1 cellular context compared by ENCODE assay signal in the genomic region with DNA sequence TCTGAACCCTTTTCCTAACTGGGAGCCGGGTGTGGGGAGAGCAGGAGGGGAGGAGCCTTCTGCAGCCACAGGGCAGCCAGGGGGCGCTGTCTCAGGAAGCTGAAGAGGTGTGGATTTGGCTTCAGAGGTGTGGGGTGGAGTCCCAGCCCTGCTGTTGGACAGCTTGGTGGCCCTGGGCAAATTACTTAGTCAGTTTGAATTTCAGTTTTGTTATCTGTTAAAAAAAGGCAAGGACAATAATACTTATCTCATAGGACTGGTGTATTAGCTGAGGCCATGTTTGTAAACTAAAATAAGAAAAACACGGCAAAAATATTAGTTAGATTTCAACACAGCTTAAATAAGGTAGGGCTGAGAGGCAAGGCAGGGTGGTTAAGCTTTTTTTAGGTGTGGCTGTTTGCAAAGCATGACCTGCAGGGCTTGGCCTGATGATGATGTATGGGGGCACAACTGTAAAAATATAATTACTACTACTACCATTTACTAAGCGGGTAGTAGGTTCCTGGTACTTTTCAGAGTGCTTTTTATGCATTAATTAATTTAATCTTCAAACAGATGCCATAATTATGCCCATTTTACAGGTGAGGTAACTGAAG.
TF ChIP-seq lines count a peak whose summit lies in the region.

No MANE protein-coding gene starts in this region.

TF ChIP-seq in K562, 482 proteins besides CTCF, POLR2A, EP300 and RAD21 (continued from another document and continues in another):
- TF ChIP-seq, protein P1, sequence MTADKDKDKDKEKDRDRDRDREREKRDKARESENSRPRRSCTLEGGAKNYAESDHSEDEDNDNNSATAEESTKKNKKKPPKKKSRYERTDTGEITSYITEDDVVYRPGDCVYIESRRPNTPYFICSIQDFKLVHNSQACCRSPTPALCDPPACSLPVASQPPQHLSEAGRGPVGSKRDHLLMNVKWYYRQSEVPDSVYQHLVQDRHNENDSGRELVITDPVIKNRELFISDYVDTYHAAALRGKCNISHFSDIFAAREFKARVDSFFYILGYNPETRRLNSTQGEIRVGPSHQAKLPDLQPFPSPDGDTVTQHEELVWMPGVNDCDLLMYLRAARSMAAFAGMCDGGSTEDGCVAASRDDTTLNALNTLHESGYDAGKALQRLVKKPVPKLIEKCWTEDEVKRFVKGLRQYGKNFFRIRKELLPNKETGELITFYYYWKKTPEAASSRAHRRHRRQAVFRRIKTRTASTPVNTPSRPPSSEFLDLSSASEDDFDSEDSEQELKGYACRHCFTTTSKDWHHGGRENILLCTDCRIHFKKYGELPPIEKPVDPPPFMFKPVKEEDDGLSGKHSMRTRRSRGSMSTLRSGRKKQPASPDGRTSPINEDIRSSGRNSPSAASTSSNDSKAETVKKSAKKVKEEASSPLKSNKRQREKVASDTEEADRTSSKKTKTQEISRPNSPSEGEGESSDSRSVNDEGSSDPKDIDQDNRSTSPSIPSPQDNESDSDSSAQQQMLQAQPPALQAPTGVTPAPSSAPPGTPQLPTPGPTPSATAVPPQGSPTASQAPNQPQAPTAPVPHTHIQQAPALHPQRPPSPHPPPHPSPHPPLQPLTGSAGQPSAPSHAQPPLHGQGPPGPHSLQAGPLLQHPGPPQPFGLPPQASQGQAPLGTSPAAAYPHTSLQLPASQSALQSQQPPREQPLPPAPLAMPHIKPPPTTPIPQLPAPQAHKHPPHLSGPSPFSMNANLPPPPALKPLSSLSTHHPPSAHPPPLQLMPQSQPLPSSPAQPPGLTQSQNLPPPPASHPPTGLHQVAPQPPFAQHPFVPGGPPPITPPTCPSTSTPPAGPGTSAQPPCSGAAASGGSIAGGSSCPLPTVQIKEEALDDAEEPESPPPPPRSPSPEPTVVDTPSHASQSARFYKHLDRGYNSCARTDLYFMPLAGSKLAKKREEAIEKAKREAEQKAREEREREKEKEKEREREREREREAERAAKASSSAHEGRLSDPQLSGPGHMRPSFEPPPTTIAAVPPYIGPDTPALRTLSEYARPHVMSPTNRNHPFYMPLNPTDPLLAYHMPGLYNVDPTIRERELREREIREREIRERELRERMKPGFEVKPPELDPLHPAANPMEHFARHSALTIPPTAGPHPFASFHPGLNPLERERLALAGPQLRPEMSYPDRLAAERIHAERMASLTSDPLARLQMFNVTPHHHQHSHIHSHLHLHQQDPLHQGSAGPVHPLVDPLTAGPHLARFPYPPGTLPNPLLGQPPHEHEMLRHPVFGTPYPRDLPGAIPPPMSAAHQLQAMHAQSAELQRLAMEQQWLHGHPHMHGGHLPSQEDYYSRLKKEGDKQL (CRISPR knock-in tag; IDR thresholded peaks at IDR 0.05; ENCODE audit: borderline replicate concordance), result no peak
- no peak for TF ChIP-seq ZNF561 (CRISPR knock-in tag; conservative IDR thresholded peaks at IDR 0.05)
- TF ChIP-seq MED1 (CRISPR knock-in tag; IDR thresholded peaks at IDR 0.05; ENCODE audit: borderline replicate concordance), result no peak
- TF ChIP-seq, protein P2, sequence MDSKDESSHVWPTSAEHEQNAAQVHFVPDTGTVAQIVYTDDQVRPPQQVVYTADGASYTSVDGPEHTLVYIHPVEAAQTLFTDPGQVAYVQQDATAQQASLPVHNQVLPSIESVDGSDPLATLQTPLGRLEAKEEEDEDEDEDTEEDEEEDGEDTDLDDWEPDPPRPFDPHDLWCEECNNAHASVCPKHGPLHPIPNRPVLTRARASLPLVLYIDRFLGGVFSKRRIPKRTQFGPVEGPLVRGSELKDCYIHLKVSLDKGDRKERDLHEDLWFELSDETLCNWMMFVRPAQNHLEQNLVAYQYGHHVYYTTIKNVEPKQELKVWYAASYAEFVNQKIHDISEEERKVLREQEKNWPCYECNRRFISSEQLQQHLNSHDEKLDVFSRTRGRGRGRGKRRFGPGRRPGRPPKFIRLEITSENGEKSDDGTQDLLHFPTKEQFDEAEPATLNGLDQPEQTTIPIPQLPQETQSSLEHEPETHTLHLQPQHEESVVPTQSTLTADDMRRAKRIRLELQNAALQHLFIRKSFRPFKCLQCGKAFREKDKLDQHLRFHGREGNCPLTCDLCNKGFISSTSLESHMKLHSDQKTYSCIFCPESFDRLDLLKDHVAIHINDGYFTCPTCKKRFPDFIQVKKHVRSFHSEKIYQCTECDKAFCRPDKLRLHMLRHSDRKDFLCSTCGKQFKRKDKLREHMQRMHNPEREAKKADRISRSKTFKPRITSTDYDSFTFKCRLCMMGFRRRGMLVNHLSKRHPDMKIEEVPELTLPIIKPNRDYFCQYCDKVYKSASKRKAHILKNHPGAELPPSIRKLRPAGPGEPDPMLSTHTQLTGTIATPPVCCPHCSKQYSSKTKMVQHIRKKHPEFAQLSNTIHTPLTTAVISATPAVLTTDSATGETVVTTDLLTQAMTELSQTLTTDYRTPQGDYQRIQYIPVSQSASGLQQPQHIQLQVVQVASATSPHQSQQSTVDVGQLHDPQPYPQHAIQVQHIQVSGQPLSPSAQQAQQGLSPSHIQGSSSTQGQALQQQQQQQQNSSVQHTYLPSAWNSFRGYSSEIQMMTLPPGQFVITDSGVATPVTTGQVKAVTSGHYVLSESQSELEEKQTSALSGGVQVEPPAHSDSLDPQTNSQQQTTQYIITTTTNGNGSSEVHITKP (IDR thresholded peaks at IDR 0.05; ENCODE audit: partially characterized antibody), result no peak
- TF ChIP-seq, protein P3, sequence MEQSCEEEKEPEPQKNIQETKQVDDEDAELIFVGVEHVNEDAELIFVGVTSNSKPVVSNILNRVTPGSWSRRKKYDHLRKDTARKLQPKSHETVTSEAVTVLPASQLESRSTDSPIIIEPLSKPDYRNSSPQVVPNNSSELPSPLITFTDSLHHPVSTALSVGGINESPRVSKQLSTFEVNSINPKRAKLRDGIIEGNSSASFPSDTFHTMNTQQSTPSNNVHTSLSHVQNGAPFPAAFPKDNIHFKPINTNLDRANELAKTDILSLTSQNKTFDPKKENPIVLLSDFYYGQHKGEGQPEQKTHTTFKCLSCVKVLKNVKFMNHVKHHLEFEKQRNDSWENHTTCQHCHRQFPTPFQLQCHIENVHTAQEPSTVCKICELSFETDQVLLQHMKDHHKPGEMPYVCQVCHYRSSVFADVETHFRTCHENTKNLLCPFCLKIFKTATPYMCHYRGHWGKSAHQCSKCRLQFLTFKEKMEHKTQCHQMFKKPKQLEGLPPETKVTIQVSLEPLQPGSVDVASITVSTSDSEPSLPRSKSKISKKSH (CRISPR knock-in tag; IDR thresholded peaks at IDR 0.05), result no peak
- TF ChIP-seq ETV1 (tag; conservative IDR thresholded peaks at IDR 0.05; ENCODE audit: low read depth), result no peak; the same call in 1 of the 2 replicates
- no peak for TF ChIP-seq MAFK (IDR thresholded peaks at IDR 0.05; ENCODE audit: low read length)
- no peak for TF ChIP-seq ZZZ3 (IDR thresholded peaks at IDR 0.05)
- TF ChIP-seq, protein P4, sequence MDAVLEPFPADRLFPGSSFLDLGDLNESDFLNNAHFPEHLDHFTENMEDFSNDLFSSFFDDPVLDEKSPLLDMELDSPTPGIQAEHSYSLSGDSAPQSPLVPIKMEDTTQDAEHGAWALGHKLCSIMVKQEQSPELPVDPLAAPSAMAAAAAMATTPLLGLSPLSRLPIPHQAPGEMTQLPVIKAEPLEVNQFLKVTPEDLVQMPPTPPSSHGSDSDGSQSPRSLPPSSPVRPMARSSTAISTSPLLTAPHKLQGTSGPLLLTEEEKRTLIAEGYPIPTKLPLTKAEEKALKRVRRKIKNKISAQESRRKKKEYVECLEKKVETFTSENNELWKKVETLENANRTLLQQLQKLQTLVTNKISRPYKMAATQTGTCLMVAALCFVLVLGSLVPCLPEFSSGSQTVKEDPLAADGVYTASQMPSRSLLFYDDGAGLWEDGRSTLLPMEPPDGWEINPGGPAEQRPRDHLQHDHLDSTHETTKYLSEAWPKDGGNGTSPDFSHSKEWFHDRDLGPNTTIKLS (IDR thresholded peaks at IDR 0.05; ENCODE audit: borderline replicate concordance, low read depth), result no peak
- no peak for TF ChIP-seq HDAC6 (IDR thresholded peaks at IDR 0.05; ENCODE audit: low read depth, low read length)
- TF ChIP-seq SMAD4 (CRISPR knock-in tag; conservative IDR thresholded peaks at IDR 0.05), result peak; percentile 25; the same call in 1 of the 2 replicates
- no peak for TF ChIP-seq ERF (CRISPR knock-in tag; IDR thresholded peaks at IDR 0.05)
- TF ChIP-seq KLF16 (IDR thresholded peaks at IDR 0.05), result peak; percentile 60; the same call in 1 of the 2 replicates
- TF ChIP-seq CBX5 (IDR thresholded peaks at IDR 0.05; ENCODE audit: borderline replicate concordance, low read depth), result 0 out of 2 replicates have a peak, but pooled peaks have one; percentile 23
- TF ChIP-seq JUND (IDR thresholded peaks at IDR 0.05; ENCODE audit: borderline replicate concordance, low read depth, low read length), result peak; percentile 32; the same call in 1 of the 2 replicates
- no peak; the same call in 2 of the 3 replicates for TF ChIP-seq JUND (tag; IDR thresholded peaks at IDR 0.05; ENCODE audit: borderline replicate concordance, low read depth, low read length)
- no peak for TF ChIP-seq ZNF766 (CRISPR knock-in tag; conservative IDR thresholded peaks at IDR 0.05)
- TF ChIP-seq, protein P5, sequence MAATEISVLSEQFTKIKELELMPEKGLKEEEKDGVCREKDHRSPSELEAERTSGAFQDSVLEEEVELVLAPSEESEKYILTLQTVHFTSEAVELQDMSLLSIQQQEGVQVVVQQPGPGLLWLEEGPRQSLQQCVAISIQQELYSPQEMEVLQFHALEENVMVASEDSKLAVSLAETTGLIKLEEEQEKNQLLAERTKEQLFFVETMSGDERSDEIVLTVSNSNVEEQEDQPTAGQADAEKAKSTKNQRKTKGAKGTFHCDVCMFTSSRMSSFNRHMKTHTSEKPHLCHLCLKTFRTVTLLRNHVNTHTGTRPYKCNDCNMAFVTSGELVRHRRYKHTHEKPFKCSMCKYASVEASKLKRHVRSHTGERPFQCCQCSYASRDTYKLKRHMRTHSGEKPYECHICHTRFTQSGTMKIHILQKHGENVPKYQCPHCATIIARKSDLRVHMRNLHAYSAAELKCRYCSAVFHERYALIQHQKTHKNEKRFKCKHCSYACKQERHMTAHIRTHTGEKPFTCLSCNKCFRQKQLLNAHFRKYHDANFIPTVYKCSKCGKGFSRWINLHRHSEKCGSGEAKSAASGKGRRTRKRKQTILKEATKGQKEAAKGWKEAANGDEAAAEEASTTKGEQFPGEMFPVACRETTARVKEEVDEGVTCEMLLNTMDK (IDR thresholded peaks at IDR 0.05; ENCODE audit: borderline replicate concordance, insufficient read depth, low read depth, low read length, poor library complexity, severe bottlenecking), result peak; percentile 88
- TF ChIP-seq POLR3G (IDR thresholded peaks at IDR 0.05; ENCODE audit: extremely low read depth, insufficient read length, insufficient replicate concordance), result no peak
- TF ChIP-seq, protein P6, sequence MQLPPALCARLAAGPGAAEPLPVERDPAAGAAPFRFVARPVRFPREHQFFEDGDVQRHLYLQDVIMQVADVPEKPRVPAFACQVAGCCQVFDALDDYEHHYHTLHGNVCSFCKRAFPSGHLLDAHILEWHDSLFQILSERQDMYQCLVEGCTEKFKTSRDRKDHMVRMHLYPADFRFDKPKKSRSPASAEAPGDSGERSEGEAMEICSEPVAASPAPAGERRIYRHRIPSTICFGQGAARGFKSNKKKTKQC (CRISPR knock-in tag; IDR thresholded peaks at IDR 0.05), result no peak
- TF ChIP-seq, protein P7, sequence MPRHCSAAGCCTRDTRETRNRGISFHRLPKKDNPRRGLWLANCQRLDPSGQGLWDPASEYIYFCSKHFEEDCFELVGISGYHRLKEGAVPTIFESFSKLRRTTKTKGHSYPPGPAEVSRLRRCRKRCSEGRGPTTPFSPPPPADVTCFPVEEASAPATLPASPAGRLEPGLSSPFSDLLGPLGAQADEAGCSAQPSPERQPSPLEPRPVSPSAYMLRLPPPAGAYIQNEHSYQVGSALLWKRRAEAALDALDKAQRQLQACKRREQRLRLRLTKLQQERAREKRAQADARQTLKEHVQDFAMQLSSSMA (CRISPR knock-in tag; IDR thresholded peaks at IDR 0.05), result no peak
- TF ChIP-seq KAT8 (IDR thresholded peaks at IDR 0.05; ENCODE audit: low read depth), result no peak
- TF ChIP-seq, protein P8, sequence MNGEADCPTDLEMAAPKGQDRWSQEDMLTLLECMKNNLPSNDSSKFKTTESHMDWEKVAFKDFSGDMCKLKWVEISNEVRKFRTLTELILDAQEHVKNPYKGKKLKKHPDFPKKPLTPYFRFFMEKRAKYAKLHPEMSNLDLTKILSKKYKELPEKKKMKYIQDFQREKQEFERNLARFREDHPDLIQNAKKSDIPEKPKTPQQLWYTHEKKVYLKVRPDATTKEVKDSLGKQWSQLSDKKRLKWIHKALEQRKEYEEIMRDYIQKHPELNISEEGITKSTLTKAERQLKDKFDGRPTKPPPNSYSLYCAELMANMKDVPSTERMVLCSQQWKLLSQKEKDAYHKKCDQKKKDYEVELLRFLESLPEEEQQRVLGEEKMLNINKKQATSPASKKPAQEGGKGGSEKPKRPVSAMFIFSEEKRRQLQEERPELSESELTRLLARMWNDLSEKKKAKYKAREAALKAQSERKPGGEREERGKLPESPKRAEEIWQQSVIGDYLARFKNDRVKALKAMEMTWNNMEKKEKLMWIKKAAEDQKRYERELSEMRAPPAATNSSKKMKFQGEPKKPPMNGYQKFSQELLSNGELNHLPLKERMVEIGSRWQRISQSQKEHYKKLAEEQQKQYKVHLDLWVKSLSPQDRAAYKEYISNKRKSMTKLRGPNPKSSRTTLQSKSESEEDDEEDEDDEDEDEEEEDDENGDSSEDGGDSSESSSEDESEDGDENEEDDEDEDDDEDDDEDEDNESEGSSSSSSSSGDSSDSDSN (IDR thresholded peaks at IDR 0.05; ENCODE audit: borderline replicate concordance in 1 of 2, low read depth in 2 of 2, low read length in 2 of 2), result 0 out of 4 replicates have a peak, but pooled peaks of 1 of the 2 experiments have one; percentile 37
- no peak for TF ChIP-seq ZNF212 (CRISPR knock-in tag; IDR thresholded peaks at IDR 0.05)
- no peak for TF ChIP-seq ZNF431 (CRISPR knock-in tag; IDR thresholded peaks at IDR 0.05)
